In the genomic region with DNA sequence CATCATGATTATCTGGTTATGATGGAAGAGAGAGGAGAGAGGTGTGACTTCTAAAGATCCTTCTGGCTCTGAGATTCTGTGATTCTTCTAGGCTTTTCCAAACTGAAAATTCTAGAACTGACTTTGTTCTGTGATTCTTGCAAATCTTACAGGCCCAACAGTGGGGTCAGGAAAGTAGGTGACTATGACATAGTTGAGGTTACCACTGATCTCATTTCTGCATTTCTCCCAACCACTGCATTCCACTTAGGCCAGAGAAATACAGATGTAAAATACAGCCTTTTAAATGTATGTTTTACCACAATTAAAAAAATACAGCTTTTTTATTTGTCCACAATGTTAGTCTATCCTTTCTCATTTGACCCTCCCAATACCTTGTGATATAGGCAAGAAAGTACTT, we compare ENCODE assay signal across 1 cellular context.
TF ChIP-seq lines count a peak whose summit lies in the region.

No MANE protein-coding gene starts in this region.

TF ChIP-seq in GM23338, 12 proteins besides CTCF, POLR2A, EP300 and RAD21 (continued from another document):
- TF ChIP-seq, protein P1, sequence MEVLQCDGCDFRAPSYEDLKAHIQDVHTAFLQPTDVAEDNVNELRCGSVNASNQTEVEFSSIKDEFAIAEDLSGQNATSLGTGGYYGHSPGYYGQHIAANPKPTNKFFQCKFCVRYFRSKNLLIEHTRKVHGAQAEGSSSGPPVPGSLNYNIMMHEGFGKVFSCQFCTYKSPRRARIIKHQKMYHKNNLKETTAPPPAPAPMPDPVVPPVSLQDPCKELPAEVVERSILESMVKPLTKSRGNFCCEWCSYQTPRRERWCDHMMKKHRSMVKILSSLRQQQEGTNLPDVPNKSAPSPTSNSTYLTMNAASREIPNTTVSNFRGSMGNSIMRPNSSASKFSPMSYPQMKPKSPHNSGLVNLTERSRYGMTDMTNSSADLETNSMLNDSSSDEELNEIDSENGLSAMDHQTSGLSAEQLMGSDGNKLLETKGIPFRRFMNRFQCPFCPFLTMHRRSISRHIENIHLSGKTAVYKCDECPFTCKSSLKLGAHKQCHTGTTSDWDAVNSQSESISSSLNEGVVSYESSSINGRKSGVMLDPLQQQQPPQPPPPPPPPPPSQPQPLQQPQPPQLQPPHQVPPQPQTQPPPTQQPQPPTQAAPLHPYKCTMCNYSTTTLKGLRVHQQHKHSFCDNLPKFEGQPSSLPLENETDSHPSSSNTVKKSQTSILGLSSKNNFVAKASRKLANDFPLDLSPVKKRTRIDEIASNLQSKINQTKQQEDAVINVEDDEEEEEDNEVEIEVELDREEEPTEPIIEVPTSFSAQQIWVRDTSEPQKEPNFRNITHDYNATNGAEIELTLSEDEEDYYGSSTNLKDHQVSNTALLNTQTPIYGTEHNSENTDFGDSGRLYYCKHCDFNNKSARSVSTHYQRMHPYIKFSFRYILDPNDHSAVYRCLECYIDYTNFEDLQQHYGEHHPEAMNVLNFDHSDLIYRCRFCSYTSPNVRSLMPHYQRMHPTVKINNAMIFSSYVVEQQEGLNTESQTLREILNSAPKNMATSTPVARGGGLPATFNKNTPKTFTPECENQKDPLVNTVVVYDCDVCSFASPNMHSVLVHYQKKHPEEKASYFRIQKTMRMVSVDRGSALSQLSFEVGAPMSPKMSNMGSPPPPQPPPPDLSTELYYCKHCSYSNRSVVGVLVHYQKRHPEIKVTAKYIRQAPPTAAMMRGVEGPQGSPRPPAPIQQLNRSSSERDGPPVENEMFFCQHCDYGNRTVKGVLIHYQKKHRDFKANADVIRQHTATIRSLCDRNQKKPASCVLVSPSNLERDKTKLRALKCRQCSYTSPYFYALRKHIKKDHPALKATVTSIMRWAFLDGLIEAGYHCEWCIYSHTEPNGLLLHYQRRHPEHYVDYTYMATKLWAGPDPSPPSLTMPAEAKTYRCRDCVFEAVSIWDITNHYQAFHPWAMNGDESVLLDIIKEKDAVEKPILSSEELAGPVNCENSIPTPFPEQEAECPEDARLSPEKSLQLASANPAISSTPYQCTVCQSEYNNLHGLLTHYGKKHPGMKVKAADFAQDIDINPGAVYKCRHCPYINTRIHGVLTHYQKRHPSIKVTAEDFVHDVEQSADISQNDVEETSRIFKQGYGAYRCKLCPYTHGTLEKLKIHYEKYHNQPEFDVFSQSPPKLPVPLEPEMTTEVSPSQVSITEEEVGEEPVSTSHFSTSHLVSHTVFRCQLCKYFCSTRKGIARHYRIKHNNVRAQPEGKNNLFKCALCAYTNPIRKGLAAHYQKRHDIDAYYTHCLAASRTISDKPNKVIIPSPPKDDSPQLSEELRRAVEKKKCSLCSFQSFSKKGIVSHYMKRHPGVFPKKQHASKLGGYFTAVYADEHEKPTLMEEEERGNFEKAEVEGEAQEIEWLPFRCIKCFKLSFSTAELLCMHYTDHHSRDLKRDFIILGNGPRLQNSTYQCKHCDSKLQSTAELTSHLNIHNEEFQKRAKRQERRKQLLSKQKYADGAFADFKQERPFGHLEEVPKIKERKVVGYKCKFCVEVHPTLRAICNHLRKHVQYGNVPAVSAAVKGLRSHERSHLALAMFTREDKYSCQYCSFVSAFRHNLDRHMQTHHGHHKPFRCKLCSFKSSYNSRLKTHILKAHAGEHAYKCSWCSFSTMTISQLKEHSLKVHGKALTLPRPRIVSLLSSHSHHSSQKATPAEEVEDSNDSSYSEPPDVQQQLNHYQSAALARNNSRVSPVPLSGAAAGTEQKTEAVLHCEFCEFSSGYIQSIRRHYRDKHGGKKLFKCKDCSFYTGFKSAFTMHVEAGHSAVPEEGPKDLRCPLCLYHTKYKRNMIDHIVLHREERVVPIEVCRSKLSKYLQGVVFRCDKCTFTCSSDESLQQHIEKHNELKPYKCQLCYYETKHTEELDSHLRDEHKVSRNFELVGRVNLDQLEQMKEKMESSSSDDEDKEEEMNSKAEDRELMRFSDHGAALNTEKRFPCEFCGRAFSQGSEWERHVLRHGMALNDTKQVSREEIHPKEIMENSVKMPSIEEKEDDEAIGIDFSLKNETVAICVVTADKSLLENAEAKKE (CRISPR knock-in tag; IDR thresholded peaks at IDR 0.05) = no peak
- no peak for TF ChIP-seq JUNB (IDR thresholded peaks at IDR 0.05; ENCODE audit: unreplicated experiment)
